3 cellular contexts compared by ENCODE assay signal in the genomic region with DNA sequence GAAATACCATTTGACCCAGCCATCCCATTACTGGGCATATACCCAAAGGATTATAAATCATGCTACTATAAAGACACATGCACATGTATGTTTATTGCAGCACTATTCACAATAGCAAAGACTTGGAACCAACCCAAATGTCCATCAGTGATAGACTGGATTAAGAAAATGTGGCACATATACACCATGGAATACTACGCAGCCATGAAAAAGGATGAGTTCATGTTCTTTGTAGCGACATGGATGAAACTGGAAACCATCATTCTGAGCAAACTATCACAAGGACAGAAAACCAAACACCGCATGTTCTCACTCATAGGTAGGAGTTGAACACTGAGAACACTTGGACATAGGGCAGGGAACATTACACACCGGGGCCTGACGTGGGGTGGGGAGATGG. TPM values are rescaled to one million over a fixed set of nuclear protein-coding genes. Genes with fewer than 3 reads are reported as not detected.
"Had no signal": no experiment of that assay in that cellular context is flagged by ENCODE, and none has a peak within 500 bp of the region (broad histone marks: within the 10 kb centered on the region; RNA-seq: fewer than 3 reads in every experiment).

No MANE protein-coding gene starts in this region.

RNA-seq across cellular contexts. Expression of a gene that starts 7.1 kb away (rescaled TPM):
- total RNA-seq: activated B cell treated with CpG ODN at 0.5 μM for 24 hours; activated CD8-positive, alpha-beta T cell treated with anti-CD3 and anti-CD28 coated beads for 36 hours; T-helper 17 cell had no signal
